In the genomic region with DNA sequence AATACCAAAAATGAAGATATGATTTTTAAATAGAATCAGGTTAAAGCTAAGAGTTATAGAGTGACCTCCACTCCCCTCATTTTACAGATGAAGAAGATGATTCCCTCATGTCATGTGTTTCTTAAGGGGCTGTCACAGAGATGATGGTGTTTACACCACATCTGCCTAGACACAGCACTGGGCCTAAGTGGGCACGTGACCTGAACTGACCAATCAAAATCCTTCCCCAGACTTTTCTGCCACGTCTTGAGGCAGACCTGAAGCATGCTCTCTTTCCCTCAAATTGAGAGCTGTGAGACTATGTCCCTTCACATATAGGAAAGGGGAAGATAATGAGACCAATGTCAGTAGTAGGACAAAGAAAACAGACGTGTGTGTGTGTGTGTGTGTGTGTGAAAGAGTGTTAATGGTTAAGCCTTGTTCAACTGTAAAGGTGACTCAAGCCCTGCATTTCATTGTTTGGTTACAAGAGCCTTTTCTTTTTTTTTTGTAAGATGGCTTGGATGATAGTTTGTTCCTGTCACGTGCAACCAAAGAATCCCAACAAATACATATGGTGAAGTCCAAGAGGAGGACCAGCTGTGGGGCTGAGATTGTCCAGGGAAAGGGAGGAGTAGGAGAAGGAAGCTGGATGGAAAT, we compare ENCODE assay signal across 17 cellular contexts.
DNase-seq lines count a peak whose midpoint lies in the region; ATAC-seq and TF ChIP-seq lines count a peak whose summit lies in the region.
"Had no signal": no experiment of that assay in that cellular context is flagged by ENCODE, and none has a peak within 500 bp of the region (broad histone marks: within the 10 kb centered on the region; RNA-seq: fewer than 3 reads in every experiment).

No MANE protein-coding gene starts in this region.

- DNase-seq in activated T-cell treated with anti-CD3 and anti-CD28 coated beads, Interleukin-2, amount 50 U/mL, for 24 hours, result no peak
- DNase-seq in activated T-cell treated with anti-CD3 and anti-CD28 coated beads, Interleukin-2, amount 50 U/mL, for 48 hours, result no peak
- DNase-seq in central memory CD8-positive, alpha-beta T cell (ENCODE audit: low spot score in 2 of 2), result no peak
- DNase-seq in left colon (no peak), esophagus muscularis mucosa (ENCODE audit: extremely low spot score) (no peak)
- no peak for DNase-seq in stimulated activated naive CD4-positive, alpha-beta T cell treated with Interleukin-2 at 50 U/mL for 16 hours (lab: John Stamatoyannopoulos, UW)
- DNase-seq: NCI-H1092, NCI-H1694 treated with DMSO at 0.1 percent for 48 hours, NCI-H748 treated with DMSO at 0.1 percent for 48 hours, SK-N-SH had no signal

- H3K9me3 Mint-ChIP-seq in activated T-cell treated with anti-CD3 and anti-CD28 coated beads, Interleukin-2, amount 50 U/mL, for 24 hours, result no peaks in the 10 kb centered on the region
- no peaks in the 10 kb centered on the region for H3K9me3 Mint-ChIP-seq in central memory CD8-positive, alpha-beta T cell
- H3K9me3 Mint-ChIP-seq: IgD-negative memory B cell had no signal

- H3K36me3 ChIP-seq in esophagus muscularis mucosa, result peaks cover 0 to 25% (median 9%) of the 10 kb centered on the region in 4 donors

- no peak for TF ChIP-seq RAD21 in Ishikawa (IDR thresholded peaks at IDR 0.05; ENCODE audit: low read depth)

- H3K9me3 ChIP-seq in esophagus muscularis mucosa, result no peaks in the 10 kb centered on the region
- H3K9me3 ChIP-seq: SK-N-SH had no signal

- H3K4me3 Mint-ChIP-seq in activated T-cell treated with anti-CD3 and anti-CD28 coated beads, Interleukin-2, amount 50 U/mL, for 24 hours, result no peak overlapping the region
- H3K4me3 Mint-ChIP-seq in central memory CD8-positive, alpha-beta T cell, result no peak overlapping the region
- H3K4me3 Mint-ChIP-seq: IgD-negative memory B cell had no signal

- TF ChIP-seq POLR2A in esophagus muscularis mucosa (IDR thresholded peaks at IDR 0.05; ENCODE audit: low read depth), result no peak

- 66% methylated on average over 4 of the region's 4 CpGs for WGBS in esophagus muscularis mucosa

- peak overlapping the region; percentile 15 for H3K27ac Mint-ChIP-seq in activated T-cell treated with anti-CD3 and anti-CD28 coated beads, Interleukin-2, amount 50 U/mL, for 24 hours
- peak overlapping the region; percentile 16 for H3K27ac Mint-ChIP-seq in central memory CD8-positive, alpha-beta T cell (ENCODE audit: low read depth)

- intact Hi-C loops in left colon (cut with DNase I, micrococcal nuclease) (no loop called here), esophagus muscularis mucosa (cut with DNase I) (no loop called here)

- peaks cover 84% of the 10 kb centered on the region for H3K36me3 Mint-ChIP-seq in activated T-cell treated with anti-CD3 and anti-CD28 coated beads, Interleukin-2, amount 50 U/mL, for 24 hours (ENCODE audit: low read depth)
- H3K36me3 Mint-ChIP-seq in central memory CD8-positive, alpha-beta T cell (ENCODE audit: insufficient read depth), result peaks cover 13% of the 10 kb centered on the region

- no peak overlapping the region for H3K27ac ChIP-seq in esophagus muscularis mucosa (replicated peaks in 1 of 4)
- H3K27ac ChIP-seq: C4-2B had no signal

- H3K4me1 ChIP-seq in esophagus muscularis mucosa, result peaks cover 0 to 8% (median 0%) of the 10 kb centered on the region in 4 donors

- TF ChIP-seq CTCF in esophagus muscularis mucosa (IDR thresholded peaks at IDR 0.05), result no peak

- no peak overlapping the region for H3K4me3 ChIP-seq in esophagus muscularis mucosa

- peaks cover 19% of the 10 kb centered on the region for H3K4me1 Mint-ChIP-seq in activated T-cell treated with anti-CD3 and anti-CD28 coated beads, Interleukin-2, amount 50 U/mL, for 24 hours (ENCODE audit: low read depth)
- peaks cover 27% of the 10 kb centered on the region for H3K4me1 Mint-ChIP-seq in central memory CD8-positive, alpha-beta T cell

- ATAC-seq in central memory CD8-positive, alpha-beta T cell (replicated peaks; ENCODE audit: extremely low read depth, poor library complexity, severe bottlenecking), result no peak
- peak; percentile 51 for ATAC-seq in left colon
- no peak for ATAC-seq in esophagus mucosa
- ATAC-seq: HCT116, Panc1, Right ventricle myocardium inferior had no signal

- no peaks in the 10 kb centered on the region for H3K27me3 ChIP-seq in esophagus muscularis mucosa

- no peaks in the 10 kb centered on the region for H3K27me3 Mint-ChIP-seq in activated T-cell treated with anti-CD3 and anti-CD28 coated beads, Interleukin-2, amount 50 U/mL, for 24 hours
- H3K27me3 Mint-ChIP-seq in central memory CD8-positive, alpha-beta T cell, result no peaks in the 10 kb centered on the region
- H3K27me3 Mint-ChIP-seq: IgD-negative memory B cell had no signal

- TF ChIP-seq EP300 in Ishikawa (IDR thresholded peaks at IDR 0.05; ENCODE audit: borderline replicate concordance), result no peak
- no peak for TF ChIP-seq EP300 in esophagus muscularis mucosa (IDR thresholded peaks at IDR 0.05)

TF ChIP-seq in Ishikawa, 13 proteins besides CTCF, POLR2A, EP300 and RAD21:
- TF ChIP-seq, protein P1, sequence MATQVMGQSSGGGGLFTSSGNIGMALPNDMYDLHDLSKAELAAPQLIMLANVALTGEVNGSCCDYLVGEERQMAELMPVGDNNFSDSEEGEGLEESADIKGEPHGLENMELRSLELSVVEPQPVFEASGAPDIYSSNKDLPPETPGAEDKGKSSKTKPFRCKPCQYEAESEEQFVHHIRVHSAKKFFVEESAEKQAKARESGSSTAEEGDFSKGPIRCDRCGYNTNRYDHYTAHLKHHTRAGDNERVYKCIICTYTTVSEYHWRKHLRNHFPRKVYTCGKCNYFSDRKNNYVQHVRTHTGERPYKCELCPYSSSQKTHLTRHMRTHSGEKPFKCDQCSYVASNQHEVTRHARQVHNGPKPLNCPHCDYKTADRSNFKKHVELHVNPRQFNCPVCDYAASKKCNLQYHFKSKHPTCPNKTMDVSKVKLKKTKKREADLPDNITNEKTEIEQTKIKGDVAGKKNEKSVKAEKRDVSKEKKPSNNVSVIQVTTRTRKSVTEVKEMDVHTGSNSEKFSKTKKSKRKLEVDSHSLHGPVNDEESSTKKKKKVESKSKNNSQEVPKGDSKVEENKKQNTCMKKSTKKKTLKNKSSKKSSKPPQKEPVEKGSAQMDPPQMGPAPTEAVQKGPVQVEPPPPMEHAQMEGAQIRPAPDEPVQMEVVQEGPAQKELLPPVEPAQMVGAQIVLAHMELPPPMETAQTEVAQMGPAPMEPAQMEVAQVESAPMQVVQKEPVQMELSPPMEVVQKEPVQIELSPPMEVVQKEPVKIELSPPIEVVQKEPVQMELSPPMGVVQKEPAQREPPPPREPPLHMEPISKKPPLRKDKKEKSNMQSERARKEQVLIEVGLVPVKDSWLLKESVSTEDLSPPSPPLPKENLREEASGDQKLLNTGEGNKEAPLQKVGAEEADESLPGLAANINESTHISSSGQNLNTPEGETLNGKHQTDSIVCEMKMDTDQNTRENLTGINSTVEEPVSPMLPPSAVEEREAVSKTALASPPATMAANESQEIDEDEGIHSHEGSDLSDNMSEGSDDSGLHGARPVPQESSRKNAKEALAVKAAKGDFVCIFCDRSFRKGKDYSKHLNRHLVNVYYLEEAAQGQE (IDR thresholded peaks at IDR 0.05; ENCODE audit: low read depth), result no peak
- TF ChIP-seq, protein P2, sequence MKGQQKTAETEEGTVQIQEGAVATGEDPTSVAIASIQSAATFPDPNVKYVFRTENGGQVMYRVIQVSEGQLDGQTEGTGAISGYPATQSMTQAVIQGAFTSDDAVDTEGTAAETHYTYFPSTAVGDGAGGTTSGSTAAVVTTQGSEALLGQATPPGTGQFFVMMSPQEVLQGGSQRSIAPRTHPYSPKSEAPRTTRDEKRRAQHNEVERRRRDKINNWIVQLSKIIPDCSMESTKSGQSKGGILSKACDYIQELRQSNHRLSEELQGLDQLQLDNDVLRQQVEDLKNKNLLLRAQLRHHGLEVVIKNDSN (IDR thresholded peaks at IDR 0.05), result peak; percentile 74
